ENCODE assay signal across 16 cellular contexts in genomic region chr9:96493757-96494156, GRCh38. TPM values are rescaled to one million over a fixed set of nuclear protein-coding genes. Genes with fewer than 3 reads are reported as not detected.
DNase-seq lines count a peak whose midpoint lies in the region; ATAC-seq and TF ChIP-seq lines count a peak whose summit lies in the region.
"Had no signal": no experiment of that assay in that cellular context is flagged by ENCODE, and none has a peak within 500 bp of the region (broad histone marks: within the 10 kb centered on the region; RNA-seq: fewer than 3 reads in every experiment).

No MANE protein-coding gene starts in this region.

- no peak overlapping the region for H4K5ac ChIP-seq in H9 (ENCODE audit: insufficient read length, low read depth, low read length)

- no peak overlapping the region for H2BK20ac ChIP-seq in H9 (ENCODE audit: low read depth, low read length, poor library complexity, severe bottlenecking)

- no peaks in the 10 kb centered on the region for H3K9me3 Mint-ChIP-seq in H9
- no peaks in the 10 kb centered on the region for H3K9me3 Mint-ChIP-seq in nephron progenitor cell
- no peaks in the 10 kb centered on the region for H3K9me3 Mint-ChIP-seq in natural killer cell
- no peaks in the 10 kb centered on the region for H3K9me3 Mint-ChIP-seq in activated naive CD4-positive, alpha-beta T cell treated with anti-CD3 and anti-CD28 coated beads for 36 hours

- H3K4me2 ChIP-seq in H9 (ENCODE audit: insufficient read depth, insufficient read length, low read length) = no peak overlapping the region
- H3K4me2 ChIP-seq: PC-9 had no signal

- CTCF ChIA-PET in activated naive CD4-positive, alpha-beta T cell treated with anti-CD3 and anti-CD28 coated beads for 36 hours (lab: Charles Lee) = no interaction called here

- no peak overlapping the region for H3K56ac ChIP-seq in H9 (ENCODE audit: insufficient read length, low read depth, low read length)

- intact Hi-C loops in natural killer cell (cut with micrococcal nuclease) = no loop called here
- intact Hi-C loops in activated naive CD4-positive, alpha-beta T cell treated with anti-CD3 and anti-CD28 coated beads for 36 hours (cut with micrococcal nuclease) = no loop called here

- H3K79me1 ChIP-seq in H9 (ENCODE audit: insufficient read depth, low read depth, low read length, poor library complexity, severe bottlenecking) = no peaks in the 10 kb centered on the region

- TF ChIP-seq CTCF in H9 (conservative IDR thresholded peaks at IDR 0.05) (no peak), nephron progenitor cell (IDR thresholded peaks at IDR 0.05) (no peak), natural killer cell (IDR thresholded peaks at IDR 0.05) (no peak)

- H2BK12ac ChIP-seq in H9 (ENCODE audit: insufficient read length, low read depth, low read length) = no peak overlapping the region

- H2AFZ ChIP-seq in H9 (ENCODE audit: low read length) = no peak overlapping the region
- H2AFZ ChIP-seq: PC-9 had no signal

- H3K4ac ChIP-seq in H9 (ENCODE audit: low read depth, low read length) = no peak overlapping the region

- H3K23me2 ChIP-seq in H9 (ENCODE audit: insufficient read length, low read depth, low read length, poor library complexity, severe bottlenecking) = no peaks in the 10 kb centered on the region

- no peak overlapping the region for H4K91ac ChIP-seq in H9 (ENCODE audit: insufficient read length, low read depth, low read length)

- H2BK5ac ChIP-seq in H9 (ENCODE audit: insufficient read length, low read length) = no peak overlapping the region

- peaks cover 4% of the 10 kb centered on the region; the same call in 1 of the 2 replicates for H3K4me1 ChIP-seq in H9 (ENCODE audit: insufficient read depth, low read length)

- H2AK5ac ChIP-seq in H9 (ENCODE audit: insufficient read length, low read length) = no peak overlapping the region

- peaks cover 8 to 15% of the 10 kb centered on the region in 2 experiments; a peak in 3 of 4 replicates for H3K4me1 Mint-ChIP-seq in H9
- H3K4me1 Mint-ChIP-seq in nephron progenitor cell = peaks cover 46% of the 10 kb centered on the region
- peaks cover 0 to 4% of the 10 kb centered on the region in 2 donors for H3K4me1 Mint-ChIP-seq in natural killer cell
- peaks cover 12% of the 10 kb centered on the region for H3K4me1 Mint-ChIP-seq in activated naive CD4-positive, alpha-beta T cell treated with anti-CD3 and anti-CD28 coated beads for 36 hours (ENCODE audit: low read depth)

- no peaks in the 10 kb centered on the region for H3K9me3 ChIP-seq in H9 (ENCODE audit: control insufficient read depth, low read depth, low read length)

- no peak overlapping the region for H4K8ac ChIP-seq in H9 (replicated peaks; ENCODE audit: insufficient read length, low read depth, low read length)

- no peak overlapping the region for H2BK120ac ChIP-seq in H9 (ENCODE audit: low read depth, low read length, poor library complexity, severe bottlenecking)

- no peak overlapping the region for H3K18ac ChIP-seq in H9 (ENCODE audit: insufficient read length, low read depth, low read length)

- H3K4me3 Mint-ChIP-seq in H9 = no peak overlapping the region
- H3K4me3 Mint-ChIP-seq in nephron progenitor cell = no peak overlapping the region
- no peak overlapping the region for H3K4me3 Mint-ChIP-seq in natural killer cell
- H3K4me3 Mint-ChIP-seq in activated naive CD4-positive, alpha-beta T cell treated with anti-CD3 and anti-CD28 coated beads for 36 hours = no peak overlapping the region

- H2BK15ac ChIP-seq in H9 (ENCODE audit: low read depth, low read length) = no peak overlapping the region

- H3K27me3 Mint-ChIP-seq in H9 (ENCODE audit: low read depth) = no peaks in the 10 kb centered on the region
- peaks cover 5% of the 10 kb centered on the region for H3K27me3 Mint-ChIP-seq in nephron progenitor cell (ENCODE audit: low read depth, poor library complexity)
- no peaks in the 10 kb centered on the region for H3K27me3 Mint-ChIP-seq in natural killer cell (ENCODE audit: low read depth in 2 of 2)
- H3K27me3 Mint-ChIP-seq in activated naive CD4-positive, alpha-beta T cell treated with anti-CD3 and anti-CD28 coated beads for 36 hours (ENCODE audit: low read depth) = no peaks in the 10 kb centered on the region

- no peak overlapping the region for H3K9ac ChIP-seq in H9 (ENCODE audit: extremely low read depth, insufficient read length, low read length)

- no peak overlapping the region for H3K27ac ChIP-seq in H9 (ENCODE audit: insufficient read length, low read depth, low read length)
- peak overlapping the region; percentile 5 for H3K27ac ChIP-seq in cingulate gyrus (ENCODE audit: low read depth, low read length)
- H3K27ac ChIP-seq: PC-9 had no signal

- no peak overlapping the region for H3K14ac ChIP-seq in H9 (ENCODE audit: insufficient read depth, low read length)

- peak; percentile 81 for DNase-seq in COLO829 (ENCODE audit: low spot score)
- no peak for DNase-seq in H9
- DNase-seq in nephron progenitor cell = no peak
- no peak for DNase-seq in natural killer cell
- DNase-seq in activated naive CD4-positive, alpha-beta T cell treated with anti-CD3 and anti-CD28 coated beads for 36 hours = no peak
- DNase-seq: DMS79, MM.1S, NCI-H1105, NCI-H1694 treated with DMSO at 0.1 percent for 48 hours, NCI-H2171, NCI-H446 treated with DMSO at 0.1 percent for 48 hours, NCI-H748 treated with DMSO at 0.1 percent for 48 hours, PC-9 had no signal

- no peak overlapping the region for H3K23ac ChIP-seq in H9 (ENCODE audit: insufficient read length, low read depth, low read length)

- H4K20me1 ChIP-seq in H9 (ENCODE audit: control insufficient read depth, insufficient read depth, insufficient read length) = no peaks in the 10 kb centered on the region

- no peak overlapping the region for H3T11ph ChIP-seq in H9 (ENCODE audit: low read length)

- H3K27me3 ChIP-seq in H9 (ENCODE audit: insufficient read depth, low read length) = no peaks in the 10 kb centered on the region

- H3K79me2 ChIP-seq in H9 (ENCODE audit: insufficient read depth, low read length) = no peaks in the 10 kb centered on the region

- H3K27ac Mint-ChIP-seq in H9 (peak overlapping the region; percentile 59 to 83 (median 81); a peak in 5 of 7 replicates), nephron progenitor cell (peak overlapping the region; percentile 86), natural killer cell (no peak overlapping the region)
- H3K27ac Mint-ChIP-seq in activated naive CD4-positive, alpha-beta T cell treated with anti-CD3 and anti-CD28 coated beads for 36 hours = no peak overlapping the region

- ATAC-seq in natural killer cell (no peak), GM21515 (IDR thresholded peaks at IDR 0.05; ENCODE audit: unreplicated experiment) (no peak), GM18498 (IDR thresholded peaks at IDR 0.05; ENCODE audit: unreplicated experiment) (no peak)

- H3K36me3 Mint-ChIP-seq in H9 (ENCODE audit: insufficient read depth in 1 of 3, low read depth in 3 of 3) (peaks cover 8 to 29% (median 28%) of the 10 kb centered on the region in 3 experiments), nephron progenitor cell (ENCODE audit: low read depth) (peaks cover 28% of the 10 kb centered on the region), natural killer cell (no peaks in the 10 kb centered on the region)
- H3K36me3 Mint-ChIP-seq in activated naive CD4-positive, alpha-beta T cell treated with anti-CD3 and anti-CD28 coated beads for 36 hours (ENCODE audit: low read depth) = peaks cover 13% of the 10 kb centered on the region

- no CpG with 5 or more reads among the region's 13 CpGs for WGBS in H9 (ENCODE audit: extremely low coverage, insufficient read length, low lambda C conversion rate)

RNA-seq across cellular contexts. Expression of gene HABP4, which starts 43.8 kb away (rescaled TPM):
- total RNA-seq in H9 (2021) (6.8 and 7.5 TPM in 2 replicates), natural killer cell (1 to 10 TPM; 3.0 to 3.9 (median 3.6) TPM)
- total RNA-seq in activated naive CD4-positive, alpha-beta T cell treated with anti-CD3 and anti-CD28 coated beads for 36 hours = 1 to 10 TPM; 7.3 to 7.9 TPM

Comparison
In these comparisons a context has a peak if more than half of its experiments do, and no peak if none do; other contexts are left out.
1. H3K27ac Mint-ChIP-seq: peak in H9 (3 of 3) and nephron progenitor cell (single experiment); none in natural killer cell (0 of 2) and activated naive CD4-positive, alpha-beta T cell treated with anti-CD3 and anti-CD28 coated beads for 36 hours (single experiment).